Comparison of ENCODE assay signal across 23 cellular contexts in the genomic region with DNA sequence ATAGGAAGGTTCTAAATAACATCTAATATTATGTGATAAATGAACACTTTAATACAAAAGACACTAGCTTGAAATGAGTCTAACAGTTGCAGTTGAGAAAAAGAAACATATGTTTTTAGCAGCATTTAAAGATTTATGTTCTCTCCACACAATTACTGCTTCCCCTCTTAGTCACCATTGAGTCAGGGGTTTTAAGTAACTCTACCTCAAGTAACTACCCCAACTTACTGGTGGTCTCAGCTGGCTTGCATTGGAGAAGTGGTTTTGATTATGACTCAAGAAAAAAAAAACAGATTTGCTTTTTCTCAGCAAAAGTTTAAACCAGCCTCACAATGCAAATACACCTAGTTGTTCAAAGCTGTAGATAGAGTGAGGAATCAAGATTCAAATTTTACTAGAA.
"Had no signal": no experiment of that assay in that cellular context is flagged by ENCODE, and none has a peak within 500 bp of the region (broad histone marks: within the 10 kb centered on the region; RNA-seq: fewer than 3 reads in every experiment).

No MANE protein-coding gene starts in this region.

- ATAC-seq: activated CD8-positive, alpha-beta T cell treated with anti-CD3 and anti-CD28 coated beads, Interleukin-2, amount 10 ng/mL, durations not matched to agents 7 days and 5 days; activated T-cell treated with anti-CD3 and anti-CD28 coated beads, Interleukin-2, amount 50 U/mL, for 72 hours; naive thymus-derived CD8-positive, alpha-beta T cell; stimulated activated naive B cell treated with anti-CD40 and anti-IgM and Interleukin-4, amounts not matched to agents 10 μg/mL and 1 μg/mL and 100 μg/mL, for 72 hours; WTC11 had no signal

- H3K36me3 ChIP-seq: cardiac muscle cell, neutrophil, transverse colon, vagina had no signal

- DNase-seq: activated CD4-positive, alpha-beta T cell treated with anti-CD3 and anti-CD28 coated beads for 48 hours; activated CD8-positive, alpha-beta memory T cell treated with anti-CD3 and anti-CD28 coated beads, Interleukin-2, amount 50 U/mL, for 4 hours; activated CD8-positive, alpha-beta T cell treated with anti-CD3 and anti-CD28 coated beads, Interleukin-2, amount 10 ng/mL, durations not matched to agents 7 days and 5 days; activated naive CD8-positive, alpha-beta T cell treated with anti-CD3 and anti-CD28 coated beads, Interleukin-2, amount 10 ng/mL, durations not matched to agents 7 days and 5 days; activated T-cell treated with anti-CD3 and anti-CD28 coated beads, Interleukin-2, amount 50 U/mL, for 72 hours; anterior cingulate cortex; endodermal cell; foreskin fibroblast; glutamatergic neuron; hypothalamus; mesenchymal stem cell; naive thymus-derived CD8-positive, alpha-beta T cell; retina; stimulated activated CD4-positive, alpha-beta T cell treated with anti-CD3 and anti-CD28 coated beads, Interleukin-15, amount 100 ng/mL, for 24 hours; stimulated activated CD4-positive, alpha-beta T cell treated with anti-CD3 and anti-CD28 coated beads, Interleukin-4, amount 100 ng/mL, for 1 hour; stimulated activated naive B cell treated with anti-CD40 and anti-IgM and Interleukin-4, amounts not matched to agents 10 μg/mL and 1 μg/mL and 100 μg/mL, for 72 hours; substantia nigra; T-helper 2 cell; transverse colon had no signal

- H3K4me3 ChIP-seq: cardiac muscle cell, transverse colon, vagina had no signal

- H3K4me1 ChIP-seq: transverse colon, vagina had no signal

- H3K9me3 ChIP-seq: neutrophil, vagina had no signal

- H3K27me3 ChIP-seq: cardiac muscle cell, neutrophil, transverse colon, vagina had no signal

- H3K27ac ChIP-seq: cardiac muscle cell, neutrophil, transverse colon, vagina had no signal
